8 cellular contexts compared by ENCODE assay signal in genomic region chr16:4625617-4626159, GRCh38. TPM values are rescaled to one million over a fixed set of nuclear protein-coding genes. Genes with fewer than 3 reads are reported as not detected.
DNase-seq lines count a peak whose midpoint lies in the region; ATAC-seq and TF ChIP-seq lines count a peak whose summit lies in the region.

No MANE protein-coding gene starts in this region.

- H3K36me3 ChIP-seq in DND-41 (ENCODE audit: insufficient read depth, low read length) (peaks cover 8% of the 10 kb centered on the region; the same call in 1 of the 2 replicates), Karpas-422 (ENCODE audit: insufficient read depth, low read length) (no peaks in the 10 kb centered on the region), muscle layer of colon (ENCODE audit: insufficient read depth, low read length) (no peaks in the 10 kb centered on the region)

- H3K9me2 ChIP-seq in Karpas-422 (replicated peaks; ENCODE audit: insufficient read depth, low read length) = no peaks in the 10 kb centered on the region

- H3K27me3 ChIP-seq in DND-41 (ENCODE audit: insufficient read depth, low read length, poor library complexity) = no peaks in the 10 kb centered on the region
- no peaks in the 10 kb centered on the region for H3K27me3 ChIP-seq in Karpas-422 (ENCODE audit: low read length)
- H3K27me3 ChIP-seq in muscle layer of colon (ENCODE audit: control insufficient read depth in 1 of 2, insufficient read depth in 2 of 2, low read length in 2 of 2) = no peaks in the 10 kb centered on the region

- peaks cover 55% of the 10 kb centered on the region for H3K79me2 ChIP-seq in DND-41 (ENCODE audit: insufficient read depth, low read length)
- peaks cover 54% of the 10 kb centered on the region for H3K79me2 ChIP-seq in Karpas-422 (ENCODE audit: low read length)

- peak overlapping the region; percentile 92 to 99; a peak in 3 of 4 replicates for H3K4me3 ChIP-seq in DND-41 (ENCODE audit: low read depth in 1 of 2, low read length in 2 of 2)
- H3K4me3 ChIP-seq in Karpas-422 (ENCODE audit: low read length) = peak overlapping the region; percentile 86
- peak overlapping the region; percentile 93 for H3K4me3 ChIP-seq in choroid plexus epithelial cell (ENCODE audit: low read depth, low read length)
- peak overlapping the region; percentile 80 to 96 for H3K4me3 ChIP-seq in muscle layer of colon (ENCODE audit: low read depth in 1 of 2, low read length in 2 of 2)

- TF ChIP-seq CTCF in DND-41 (IDR thresholded peaks at IDR 0.05; ENCODE audit: borderline replicate concordance, extremely low read depth, low read length, poor library complexity, severe bottlenecking) (no peak), choroid plexus epithelial cell (conservative IDR thresholded peaks at IDR 0.05; ENCODE audit: low read depth, low read length) (no peak)

- peaks cover 17% of the 10 kb centered on the region for H4K20me1 ChIP-seq in DND-41 (ENCODE audit: insufficient read depth, low read length)
- H4K20me1 ChIP-seq in Karpas-422 (ENCODE audit: insufficient read depth, low read depth, low read length) = peaks cover 7% of the 10 kb centered on the region; the same call in 1 of the 2 replicates

- DNase-seq in DND-41 = no peak
- peak; percentile 78 for DNase-seq in Karpas-422
- no peak for DNase-seq in choroid plexus epithelial cell (ENCODE audit: low read depth)
- DNase-seq in dermis blood vessel endothelial cell = no peak
- DNase-seq in SHP77 (lab: John Stamatoyannopoulos, UW) = no peak

- H3K9me3 ChIP-seq in DND-41 (ENCODE audit: insufficient read depth, low read length, severe bottlenecking) (no peaks in the 10 kb centered on the region), Karpas-422 (ENCODE audit: low read length) (no peaks in the 10 kb centered on the region), muscle layer of colon (ENCODE audit: low read length) (no peaks in the 10 kb centered on the region)

- H3K27ac ChIP-seq in DND-41 (ENCODE audit: low read length) = peak overlapping the region; percentile 63
- H3K27ac ChIP-seq in Karpas-422 (ENCODE audit: low read length) = peak overlapping the region; percentile 44
- peak overlapping the region; percentile 95 for H3K27ac ChIP-seq in muscle layer of colon (ENCODE audit: low read depth, low read length)

- H3K4me2 ChIP-seq in DND-41 (ENCODE audit: insufficient read depth, low read length) (peak overlapping the region; percentile 89), Karpas-422 (ENCODE audit: low read depth, low read length, poor library complexity, severe bottlenecking) (peak overlapping the region; percentile 78)

- no peak; the same call in 2 of the 3 replicates for ATAC-seq in DND-41 (ENCODE audit: insufficient read depth, low read depth)
- no peak for ATAC-seq in HG02970 (IDR thresholded peaks at IDR 0.05; ENCODE audit: low FRiP score, unreplicated experiment)
- ATAC-seq in HG02981 (IDR thresholded peaks at IDR 0.05; ENCODE audit: unreplicated experiment) = no peak

- H2AFZ ChIP-seq in DND-41 (ENCODE audit: low read depth, low read length) = peak overlapping the region; percentile 75
- peak overlapping the region; percentile 16; the same call in 1 of the 2 replicates for H2AFZ ChIP-seq in Karpas-422 (ENCODE audit: low read length)

- H3K4me1 ChIP-seq in DND-41 (ENCODE audit: insufficient read depth, low read length) = peaks cover 28% of the 10 kb centered on the region
- peaks cover 18% of the 10 kb centered on the region for H3K4me1 ChIP-seq in Karpas-422 (ENCODE audit: low read length)
- H3K4me1 ChIP-seq in muscle layer of colon (ENCODE audit: insufficient read depth, low read length) = peaks cover 23% of the 10 kb centered on the region

- H3K9ac ChIP-seq in DND-41 (ENCODE audit: low read depth, low read length) (peak overlapping the region; percentile 89), Karpas-422 (ENCODE audit: low read length) (peak overlapping the region; percentile 89), muscle layer of colon (ENCODE audit: low read length) (peak overlapping the region; percentile 83)

RNA-seq across cellular contexts. Expression of gene MGRN1, which starts 1.1 kb away (rescaled TPM):
- 16.8 and 23.0 TPM in 2 replicates for total RNA-seq in Karpas-422 (2014; rRNA removed; shearing (Covaris generic); ENCODE audit: low replicate concordance)
- 29.3 and 46.0 TPM in 2 replicates for total RNA-seq in dermis blood vessel endothelial cell

RNA-seq across cellular contexts. Expression of gene UBALD1, which starts 11.0 kb away (rescaled TPM):
- 10.0 and 30.6 TPM in 2 replicates for total RNA-seq in Karpas-422 (2014; rRNA removed; shearing (Covaris generic); ENCODE audit: low replicate concordance)
- total RNA-seq in dermis blood vessel endothelial cell = 5.9 and 13.4 TPM in 2 replicates

Comparison
In these comparisons a context has a peak if more than half of its experiments do, and no peak if none do; other contexts are left out.
1. H3K27ac ChIP-seq: peak in every context shown above with its lines; median percentile 95 in muscle layer of colon; 63 in DND-41; 44 in Karpas-422.